1 cellular context compared by ENCODE assay signal in genomic region chr4:20354120-20354519, GRCh38.
TF ChIP-seq lines count a peak whose summit lies in the region.

No MANE protein-coding gene starts in this region.

TF ChIP-seq in HEK293, 187 proteins besides CTCF, POLR2A, EP300 and RAD21 (continued from another document):
- TF ChIP-seq PRDM6 (tag by site-specific recombination; IDR thresholded peaks at IDR 0.05) (peak; percentile 93), ZNF362 (tag by site-specific recombination; IDR thresholded peaks at IDR 0.05) (peak; percentile 92), ZNF623 (tag by site-specific recombination; IDR thresholded peaks at IDR 0.05) (no peak), TCF7L2 (IDR thresholded peaks at IDR 0.05; ENCODE audit: borderline replicate concordance, low read depth, low read length) (peak; percentile 11; the same call in 1 of the 2 replicates), ZNF366 (tag by site-specific recombination; conservative IDR thresholded peaks at IDR 0.05) (no peak), HOXD13 (CRISPR knock-in tag; IDR thresholded peaks at IDR 0.05; ENCODE audit: borderline replicate concordance) (no peak), ZNF391 (tag by site-specific recombination; IDR thresholded peaks at IDR 0.05; ENCODE audit: borderline replicate concordance, low read depth) (no peak), SALL2 (tag by site-specific recombination; IDR thresholded peaks at IDR 0.05; ENCODE audit: borderline replicate concordance) (no peak), ZNF423 (tag by site-specific recombination; IDR thresholded peaks at IDR 0.05) (no peak), ZNF664 (tag by site-specific recombination; IDR thresholded peaks at IDR 0.05) (no peak), KLF8 (tag by site-specific recombination; IDR thresholded peaks at IDR 0.05) (no peak), ZFP41 (tag by site-specific recombination; IDR thresholded peaks at IDR 0.05; ENCODE audit: borderline replicate concordance) (no peak)
